ENCODE assay signal across 21 cellular contexts in the genomic region with DNA sequence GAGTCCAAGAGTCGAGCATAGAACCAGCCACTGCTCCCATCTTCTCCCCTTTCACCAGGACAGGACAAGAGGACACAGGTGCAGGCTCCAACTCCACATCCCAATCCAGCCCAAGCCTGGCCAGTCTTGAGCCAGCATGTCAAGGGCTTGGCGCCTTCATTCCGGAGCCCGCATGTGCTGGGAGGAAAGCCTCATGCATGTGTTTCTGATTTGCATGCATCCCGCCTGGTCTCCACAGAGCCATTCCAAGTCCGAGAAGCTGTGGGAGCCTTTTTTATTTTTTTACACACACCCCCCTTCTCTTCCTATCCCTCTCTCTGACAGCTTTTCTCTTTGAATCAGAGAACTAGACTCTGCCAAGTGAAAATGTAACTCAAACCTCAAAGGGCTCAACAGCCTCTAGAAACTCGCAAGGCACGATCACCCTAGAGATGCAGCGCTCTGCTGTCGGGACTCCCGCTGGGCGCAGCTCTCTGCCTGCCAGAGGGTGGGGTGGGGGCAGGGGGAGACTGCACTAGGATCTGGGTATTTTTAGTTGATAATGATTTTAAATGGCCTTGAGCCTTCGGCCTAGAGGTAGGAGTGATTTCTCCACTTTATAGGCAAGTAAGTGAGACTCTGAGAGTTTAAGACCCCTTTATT. TPM values are rescaled to one million over a fixed set of nuclear protein-coding genes. Genes with fewer than 3 reads are reported as not detected.
"Had no signal": no experiment of that assay in that cellular context is flagged by ENCODE, and none has a peak within 500 bp of the region (broad histone marks: within the 10 kb centered on the region; RNA-seq: fewer than 3 reads in every experiment).

No MANE protein-coding gene starts in this region.

- H3K36me3 Mint-ChIP-seq: activated naive CD4-positive, alpha-beta T cell treated with anti-CD3 and anti-CD28 coated beads, Interleukin-2, amount 10 ng/mL, durations not matched to agents 7 days and 5 days; memory B cell; stimulated activated memory B cell treated with anti-CD40 and anti-IgM and Interleukin-4, amounts not matched to agents 10 μg/mL and 1 μg/mL and 100 μg/mL, for 72 hours had no signal

- H3K27me3 ChIP-seq: right lobe of liver had no signal

- H3K4me1 Mint-ChIP-seq: activated naive CD4-positive, alpha-beta T cell treated with anti-CD3 and anti-CD28 coated beads, Interleukin-2, amount 10 ng/mL, durations not matched to agents 7 days and 5 days; memory B cell; stimulated activated memory B cell treated with anti-CD40 and anti-IgM and Interleukin-4, amounts not matched to agents 10 μg/mL and 1 μg/mL and 100 μg/mL, for 72 hours had no signal

- DNase-seq: activated CD4-positive, alpha-beta T cell treated with anti-CD3 and anti-CD28 coated beads, Interleukin-2, amount 50 U/mL, for 1 hour; activated CD4-positive, CD25-positive, alpha-beta regulatory T cell; activated naive CD4-positive, alpha-beta T cell treated with anti-CD3 and anti-CD28 coated beads, Interleukin-2, amount 10 ng/mL, durations not matched to agents 7 days and 5 days; activated T-cell treated with anti-CD3 and anti-CD28 coated beads for 4 hours; brain microvascular endothelial cell; cerebellar nuclear complex; foreskin melanocyte; heart left ventricle; left ventricle myocardium inferior; nephron progenitor cell; psoas muscle; right lobe of liver; spleen; stimulated activated CD4-positive, alpha-beta T cell treated with anti-CD3 and anti-CD28 coated beads, Interleukin-1b, Interleukin-23, amount 100 ng/mL, for 48 hours; substantia nigra; transverse colon had no signal

- H3K4me3 Mint-ChIP-seq: activated naive CD4-positive, alpha-beta T cell treated with anti-CD3 and anti-CD28 coated beads, Interleukin-2, amount 10 ng/mL, durations not matched to agents 7 days and 5 days; memory B cell; nephron progenitor cell; stimulated activated memory B cell treated with anti-CD40 and anti-IgM and Interleukin-4, amounts not matched to agents 10 μg/mL and 1 μg/mL and 100 μg/mL, for 72 hours; T-helper 1 cell treated with Interleukin-12 subunit alpha and Interleukin-12 subunit beta and Interleukin-4 antibody, amounts not matched to agents 30 μg/mL and 1 μg/mL, for 36 hours had no signal

- H3K27ac ChIP-seq: brain microvascular endothelial cell, heart left ventricle, left ventricle myocardium inferior, psoas muscle, right lobe of liver, spleen, transverse colon had no signal

- H3K4me3 ChIP-seq: heart left ventricle, left ventricle myocardium inferior, psoas muscle, right lobe of liver, spleen, transverse colon had no signal

- H3K27ac Mint-ChIP-seq: activated naive CD4-positive, alpha-beta T cell treated with anti-CD3 and anti-CD28 coated beads, Interleukin-2, amount 10 ng/mL, durations not matched to agents 7 days and 5 days; activated T-helper 2 cell treated with anti-CD3 and anti-CD28 coated beads, Interferon-gamma antibody, Interleukin-2, Interleukin-4, amounts not matched to agents 10 μg/mL and 5 μg/mL and 100 μg/mL, durations not matched to agents 14 hours and 24 hours and 36 hours; memory B cell; nephron progenitor cell; stimulated activated memory B cell treated with anti-CD40 and anti-IgM and Interleukin-4, amounts not matched to agents 10 μg/mL and 1 μg/mL and 100 μg/mL, for 72 hours; T-helper 1 cell treated with Interleukin-12 subunit alpha and Interleukin-12 subunit beta and Interleukin-4 antibody, amounts not matched to agents 30 μg/mL and 1 μg/mL, for 36 hours had no signal

- H3K9me3 Mint-ChIP-seq: activated naive CD4-positive, alpha-beta T cell treated with anti-CD3 and anti-CD28 coated beads, Interleukin-2, amount 10 ng/mL, durations not matched to agents 7 days and 5 days; activated T-helper 2 cell treated with anti-CD3 and anti-CD28 coated beads, Interferon-gamma antibody, Interleukin-2, Interleukin-4, amounts not matched to agents 10 μg/mL and 5 μg/mL and 100 μg/mL, durations not matched to agents 14 hours and 24 hours and 36 hours; memory B cell; nephron progenitor cell; stimulated activated memory B cell treated with anti-CD40 and anti-IgM and Interleukin-4, amounts not matched to agents 10 μg/mL and 1 μg/mL and 100 μg/mL, for 72 hours; T-helper 1 cell treated with Interleukin-12 subunit alpha and Interleukin-12 subunit beta and Interleukin-4 antibody, amounts not matched to agents 30 μg/mL and 1 μg/mL, for 36 hours had no signal

- H3K9me3 ChIP-seq: heart left ventricle, left ventricle myocardium inferior, psoas muscle, right lobe of liver, spleen, transverse colon had no signal

- H3K36me3 ChIP-seq: brain microvascular endothelial cell, heart left ventricle, left ventricle myocardium inferior, right lobe of liver, spleen, transverse colon had no signal

- H3K4me1 ChIP-seq: heart left ventricle, left ventricle myocardium inferior, psoas muscle, right lobe of liver, spleen, transverse colon had no signal

RNA-seq across cellular contexts. Expression of gene NOG, which starts 45.2 kb away (rescaled TPM):
- total RNA-seq: activated T-helper 2 cell treated with anti-CD3 and anti-CD28 coated beads, Interferon-gamma antibody, Interleukin-2, Interleukin-4, amounts not matched to agents 10 μg/mL and 5 μg/mL and 100 μg/mL, durations not matched to agents 14 hours and 24 hours and 36 hours; esophagus mucosa; transverse colon had no signal
